In the genomic region with DNA sequence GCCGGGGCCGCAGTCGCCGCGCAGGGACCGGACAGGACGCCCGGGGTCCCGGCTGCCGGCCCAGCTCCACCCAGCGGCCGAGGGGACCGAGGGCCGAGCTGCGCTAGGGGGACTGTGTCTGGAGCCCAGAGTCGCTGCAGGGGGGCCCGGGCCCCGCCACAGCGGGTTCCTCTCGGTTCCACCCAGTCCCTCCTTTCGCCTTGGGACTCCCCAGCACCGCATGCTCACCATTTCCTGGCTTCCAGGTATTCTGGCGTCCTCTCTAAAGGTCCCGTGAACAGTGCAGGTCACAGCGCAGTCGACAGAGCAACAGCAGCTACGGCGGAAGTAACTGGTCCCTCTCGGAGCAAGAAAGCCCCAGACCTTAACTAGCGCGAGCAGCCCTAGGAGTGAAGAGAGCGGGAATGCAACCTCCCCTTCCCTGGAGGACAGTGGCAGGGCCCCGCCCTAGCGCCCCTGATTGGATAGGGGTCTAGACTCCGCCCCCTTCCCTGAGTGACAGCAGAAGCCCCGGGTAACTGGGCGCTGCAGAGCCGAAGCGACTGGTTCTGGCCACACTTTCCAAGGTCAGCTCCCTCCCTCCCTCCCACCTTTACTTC, we compare ENCODE assay signal across 8 cellular contexts. TPM values are rescaled to one million over a fixed set of nuclear protein-coding genes. Genes with fewer than 3 reads are reported as not detected.
DNase-seq lines count a peak whose midpoint lies in the region; TF ChIP-seq lines count a peak whose summit lies in the region.

A gene (minus strand): TSS at position 391 of the 599 bp plus-strand sequence. CDS start 160 bp downstream, at position 231.

- no peaks in the 10 kb centered on the region for H3K36me3 ChIP-seq in MM.1S (replicated peaks; ENCODE audit: insufficient read depth, low read length)
- H3K36me3 ChIP-seq in brain microvascular endothelial cell (replicated peaks), result no peaks in the 10 kb centered on the region

- no peak within 1 kb of the TSS for H3K9ac ChIP-seq in MM.1S (ENCODE audit: low read length)

- H3K27ac ChIP-seq in MM.1S (ENCODE audit: low read length), result no peak within 1 kb of the TSS
- H3K27ac ChIP-seq in brain microvascular endothelial cell, result no peak within 1 kb of the TSS

- H3K9me2 ChIP-seq in MM.1S (replicated peaks; ENCODE audit: insufficient read depth, low read length), result no peaks in the 10 kb centered on the region

- in situ Hi-C loops in G401 (cut with HindIII; ENCODE audit: low sequenced_read_pairs) (no loop called here), brain microvascular endothelial cell (cut with HindIII; ENCODE audit: low pct_ligation_motif_present, low sequenced_read_pairs) (no loop called here)

- H4K20me1 ChIP-seq in MM.1S (ENCODE audit: insufficient read depth, low read length), result no peaks in the 10 kb centered on the region

- no peaks in the 10 kb centered on the region for H3K9me3 ChIP-seq in MM.1S (replicated peaks; ENCODE audit: insufficient read depth, low read length)

- H3K4me1 ChIP-seq in MM.1S (ENCODE audit: low read length), result no peaks in the 10 kb centered on the region

- no peaks in the 10 kb centered on the region for H3F3A ChIP-seq in MM.1S (ENCODE audit: insufficient read depth, low read length)

- TF ChIP-seq CTCF in MM.1S (IDR thresholded peaks at IDR 0.05; ENCODE audit: low read length), result no peak
- TF ChIP-seq CTCF in brain microvascular endothelial cell (IDR thresholded peaks at IDR 0.05; ENCODE audit: low read depth, low read length, missing control alignments), result no peak
- peak; percentile 10 for TF ChIP-seq CTCF in retinal pigment epithelial cell (conservative IDR thresholded peaks at IDR 0.05; ENCODE audit: low read depth, low read length)

- H3K79me2 ChIP-seq in MM.1S (ENCODE audit: low read length), result no peaks in the 10 kb centered on the region

- H3K27me3 ChIP-seq in MM.1S (replicated peaks; ENCODE audit: insufficient read depth, low read length) (no peaks in the 10 kb centered on the region), brain microvascular endothelial cell (replicated peaks) (no peaks in the 10 kb centered on the region)

- H3K4me2 ChIP-seq in MM.1S (ENCODE audit: low read depth, low read length), result peak within 1 kb of the TSS; percentile 44; the same call in 1 of the 2 replicates

- H3K4me3 ChIP-seq in MM.1S (ENCODE audit: low read length) (peak within 1 kb of the TSS; percentile 42), brain microvascular endothelial cell (ENCODE audit: low read depth, low read length) (peak within 1 kb of the TSS; percentile 61), iPS-11a (ENCODE audit: low read depth, low read length) (peak within 1 kb of the TSS; percentile 75), retinal pigment epithelial cell (ENCODE audit: low read length) (peak within 1 kb of the TSS; percentile 73)

- H2AFZ ChIP-seq in MM.1S (ENCODE audit: low read length), result peak within 1 kb of the TSS; percentile 30; the same call in 1 of the 2 replicates

- DNase-seq in G401 (ENCODE audit: low spot score) (peak; percentile 96), H4 (ENCODE audit: low spot score) (peak; percentile 81), MM.1S (no peak), SW480 (ENCODE audit: low spot score) (peak; percentile 92), brain microvascular endothelial cell (peak; percentile 81), retinal pigment epithelial cell (ENCODE audit: low read depth) (peak; percentile 54), MV-4-11 (lab: John Stamatoyannopoulos, UW) (no peak)

RNA-seq across cellular contexts. Expression of the gene that starts here (rescaled TPM):
- 1.4 and 1.9 TPM in 2 replicates for total RNA-seq in G401 (2014; rRNA removed; shearing (Covaris generic))
- 0.79 and 1.5 TPM in 2 replicates for total RNA-seq in H4 (2014; rRNA removed; shearing (Covaris generic))

Comparison
In these comparisons a context has a peak if more than half of its experiments do, and no peak if none do; other contexts are left out.
1. DNase-seq: peak in G401 (single experiment), H4 (single experiment), SW480 (single experiment), brain microvascular endothelial cell (single experiment) and retinal pigment epithelial cell (single experiment); none in MM.1S (single experiment) and MV-4-11 (single experiment).
2. Peak in every context shown above with its lines, with median percentiles within 50 percentile points of each other: H3K4me3 ChIP-seq.